Comparison of ENCODE assay signal across 15 cellular contexts in the genomic region with DNA sequence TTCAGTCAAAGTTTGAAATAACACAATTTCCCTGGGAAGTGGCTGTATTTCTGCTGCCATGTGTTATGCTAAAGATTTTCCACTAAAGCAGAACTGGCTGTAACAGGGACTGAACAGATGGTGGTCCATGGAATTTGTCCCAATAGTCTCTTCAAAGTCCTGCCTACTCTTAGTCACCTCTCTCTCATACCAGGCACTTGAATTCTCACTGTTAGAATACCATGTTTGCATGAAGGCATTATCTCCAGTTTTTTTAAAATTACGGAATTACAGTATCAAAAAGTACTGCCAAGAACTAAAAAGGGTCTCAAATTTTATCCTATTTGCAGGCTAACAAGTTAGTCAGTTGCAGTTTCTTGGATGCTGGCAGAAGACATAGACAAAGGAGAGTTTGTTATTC.
"Had no signal": no experiment of that assay in that cellular context is flagged by ENCODE, and none has a peak within 500 bp of the region (broad histone marks: within the 10 kb centered on the region; RNA-seq: fewer than 3 reads in every experiment).

No MANE protein-coding gene starts in this region.

- DNase-seq: Kasumi-1, MM.1S, NCI-H1105, NCI-H1417, NCI-H1436 treated with DMSO at 0.1 percent for 48 hours, NCI-H187, NCI-H2029, NCI-H2081 treated with DMSO at 0.1 percent for 48 hours, NCI-H226, NCI-H510A treated with DMSO at 0.1 percent for 48 hours, NCI-H69, NCI-H774, Right ventricle myocardium superior, RPMI8226, SIG-M5 had no signal
